8 cellular contexts compared by ENCODE assay signal in genomic region chr22:50507421-50507990, GRCh38. TPM values are rescaled to one million over a fixed set of nuclear protein-coding genes. Genes with fewer than 3 reads are reported as not detected.
A peak's percentile ranks its signal among the peaks of the same experiment; 100 is the strongest.
DNase-seq lines count a peak whose midpoint lies in the region; ATAC-seq and TF ChIP-seq lines count a peak whose summit lies in the region.

A gene with protein sequence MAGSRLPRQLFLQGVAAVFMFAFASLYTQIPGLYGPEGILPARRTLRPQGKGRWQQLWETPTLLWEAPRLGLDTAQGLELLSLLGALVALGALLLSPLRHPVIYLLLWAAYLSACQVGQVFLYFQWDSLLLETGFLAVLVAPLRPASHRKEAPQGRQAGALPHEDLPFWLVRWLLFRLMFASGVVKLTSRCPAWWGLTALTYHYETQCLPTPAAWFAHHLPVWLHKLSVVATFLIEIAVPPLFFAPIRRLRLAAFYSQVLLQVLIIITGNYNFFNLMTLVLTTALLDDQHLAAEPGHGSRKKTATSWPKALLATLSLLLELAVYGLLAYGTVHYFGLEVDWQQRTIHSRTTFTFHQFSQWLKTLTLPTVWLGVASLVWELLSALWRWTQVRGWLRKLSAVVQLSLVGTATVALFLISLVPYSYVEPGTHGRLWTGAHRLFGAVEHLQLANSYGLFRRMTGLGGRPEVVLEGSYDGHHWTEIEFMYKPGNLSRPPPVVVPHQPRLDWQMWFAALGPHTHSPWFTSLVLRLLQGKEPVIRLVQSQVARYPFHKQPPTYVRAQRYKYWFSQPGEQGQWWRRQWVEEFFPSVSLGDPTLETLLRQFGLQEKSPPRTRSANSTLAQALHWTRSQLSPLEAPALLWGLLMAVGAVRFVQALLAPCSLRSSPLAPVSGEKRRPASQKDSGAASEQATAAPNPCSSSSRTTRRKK (minus strand): TSS chr22:50507702. CDS start chr22:50507675, 27 bp downstream.

- TF ChIP-seq CTCF in Peyer's patch (IDR thresholded peaks at IDR 0.05) = peak in 2 of 6 experiments; percentile 10 to 13
- TF ChIP-seq CTCF in foreskin keratinocyte (conservative IDR thresholded peaks at IDR 0.05) = no peak

- H3K9me3 ChIP-seq in Peyer's patch = no peaks in the 10 kb centered on the region

- ATAC-seq in HG03108 (IDR thresholded peaks at IDR 0.05; ENCODE audit: unreplicated experiment) = peak; percentile 46
- peak; percentile 70 for ATAC-seq in foreskin keratinocyte

- peaks cover 0 to 38% (median 0%) of the 10 kb centered on the region in 3 donors for H3K36me3 ChIP-seq in Peyer's patch

- peak; percentile 91 for DNase-seq in NCI-H2227 treated with DMSO at 0.1 percent for 48 hours (lab: John Stamatoyannopoulos, UW)
- DNase-seq in NCI-H2227 (lab: John Stamatoyannopoulos, UW; ENCODE audit: unreplicated experiment) = no peak
- peak; percentile 90 to 99 (median 96) for DNase-seq in Peyer's patch
- DNase-seq in activated T-helper 9 cell treated with anti-CD3 and anti-CD28 coated beads, Interleukin-2, amount 50 U/mL, for 16 hours (ENCODE audit: low read depth) = peak; percentile 91
- DNase-seq in foreskin keratinocyte = no peak
- DNase-seq in occipital lobe (lab: John Stamatoyannopoulos, UW) = peak; percentile 97
- DNase-seq in superior temporal gyrus (ENCODE audit: extremely low spot score) = peak; percentile 65

- peak within 1 kb of the TSS; percentile 70 to 100 (median 91) for H3K4me3 ChIP-seq in Peyer's patch

- H3K4me1 ChIP-seq in Peyer's patch = peaks cover 0 to 35% (median 8%) of the 10 kb centered on the region in 4 donors
- peaks cover 8% of the 10 kb centered on the region for H3K4me1 ChIP-seq in foreskin keratinocyte

- no peaks in the 10 kb centered on the region for H3K27me3 ChIP-seq in Peyer's patch
- H3K27me3 ChIP-seq in foreskin keratinocyte = no peaks in the 10 kb centered on the region

- TF ChIP-seq POLR2A in Peyer's patch (IDR thresholded peaks at IDR 0.05) = peak; percentile 47 to 56

- peak within 1 kb of the TSS; percentile 93 to 98 (median 94) for H3K27ac ChIP-seq in Peyer's patch
- H3K27ac ChIP-seq in foreskin keratinocyte = peak within 1 kb of the TSS; percentile 98

RNA-seq across cellular contexts. Expression of the gene that starts here (rescaled TPM):
- total RNA-seq in Peyer's patch = 10 to 100 TPM; 68.5 to 94.9 (median 83.3) TPM
- total RNA-seq in foreskin keratinocyte = 39.3 and 44.0 TPM in 2 replicates
- 56.2 and 65.4 TPM in 2 replicates for polyA plus RNA-seq in foreskin keratinocyte
- total RNA-seq in occipital lobe = 9.8 TPM

Comparison
In these comparisons a context has a peak if more than half of its experiments do, and no peak if none do; other contexts are left out.
1. DNase-seq: peak in NCI-H2227 treated with DMSO at 0.1 percent for 48 hours (single experiment), Peyer's patch (3 of 3), activated T-helper 9 cell treated with anti-CD3 and anti-CD28 coated beads, Interleukin-2, amount 50 U/mL, for 16 hours (single experiment), occipital lobe (single experiment) and superior temporal gyrus (single experiment); none in NCI-H2227 (single experiment) and foreskin keratinocyte (0 of 2).